In genomic region chr13:45492538-45492937, GRCh38 we compare ENCODE assay signal across 19 cellular contexts. TPM values are rescaled to one million over a fixed set of nuclear protein-coding genes. Genes with fewer than 3 reads are reported as not detected.
A peak's percentile ranks its signal among the peaks of the same experiment; 100 is the strongest.
DNase-seq lines count a peak whose midpoint lies in the region; ATAC-seq, FAIRE-seq and TF ChIP-seq lines count a peak whose summit lies in the region.
"Had no signal": no experiment of that assay in that cellular context is flagged by ENCODE, and none has a peak within 500 bp of the region (broad histone marks: within the 10 kb centered on the region; RNA-seq: fewer than 3 reads in every experiment).

No MANE protein-coding gene starts in this region.

- H3K36me3 Mint-ChIP-seq in MCF 10A (ENCODE audit: insufficient read depth, unreplicated experiment) = peaks cover 74% of the 10 kb centered on the region

- DNase-seq in mammary epithelial cell (no peak), MCF 10A (ENCODE audit: unreplicated experiment) (no peak), astrocyte of the spinal cord (ENCODE audit: low read depth, low spot score) (peak; percentile 66), foreskin melanocyte (peak; percentile 5), pancreas (no peak), NCI-H2196 (lab: John Stamatoyannopoulos, UW; ENCODE audit: unreplicated experiment) (no peak), PC-3 (no peak)
- DNase-seq: activated B cell treated with CpG ODN at 0.5 μM for 24 hours; activated CD8-positive, alpha-beta memory T cell treated with anti-CD3 and anti-CD28 coated beads for 24 hours; C1 segment of cervical spinal cord; colonic mucosa; left ventricle myocardium superior; NCI-H2107; NCI-H774; T-helper 1 cell had no signal

- H3K27me3 ChIP-seq in mammary epithelial cell (ENCODE audit: insufficient read depth, low read length) (no peaks in the 10 kb centered on the region), pancreas (no peaks in the 10 kb centered on the region), PC-3 (ENCODE audit: low read length) (no peaks in the 10 kb centered on the region)
- H3K27me3 ChIP-seq: colonic mucosa had no signal

- in situ Hi-C loops in mammary epithelial cell (cut with MboI; ENCODE audit: low sequenced_read_pairs in 2 of 2) (loop anchor here in 1 of 2 donors (25.0 kb wide), 1 partner anchor 130 kb away; no protein-coding TSS in a partner anchor), astrocyte of the spinal cord (cut with HindIII; ENCODE audit: low sequenced_read_pairs) (no loop called here)

- TF ChIP-seq CTCF in mammary epithelial cell (conservative IDR thresholded peaks at IDR 0.05 in 1 of 2, IDR thresholded peaks at IDR 0.05 in 1 of 2; ENCODE audit: extremely low read depth in 1 of 2, insufficient read depth in 1 of 2, low read depth in 1 of 2, low read length in 2 of 2) (no peak), MCF 10A (IDR thresholded peaks at IDR 0.05; ENCODE audit: unreplicated experiment) (no peak), astrocyte of the spinal cord (IDR thresholded peaks at IDR 0.05; ENCODE audit: low read depth, low read length) (no peak), pancreas (IDR thresholded peaks at IDR 0.05) (peak in 1 of 4 donors; percentile 6), PC-3 (conservative IDR thresholded peaks at IDR 0.05; ENCODE audit: low read depth, low read length) (no peak)

- H3F3A ChIP-seq in PC-3 (ENCODE audit: low read length, unreplicated experiment) = no peaks in the 10 kb centered on the region

- no peaks in the 10 kb centered on the region for H4K20me1 ChIP-seq in mammary epithelial cell (ENCODE audit: insufficient read depth, low read length)
- no peaks in the 10 kb centered on the region for H4K20me1 ChIP-seq in PC-3 (ENCODE audit: low read length)

- no peaks in the 10 kb centered on the region for H3K9me2 ChIP-seq in PC-3 (replicated peaks; ENCODE audit: low read length)

- POLR2A ChIA-PET in MCF 10A (lab: Yijun Ruan, JAX) = no interaction called here
- POLR2A ChIA-PET in PC-3 (lab: Charles Lee; ENCODE audit: unreplicated experiment) = no interaction called here

- H3K9ac ChIP-seq in mammary epithelial cell (ENCODE audit: insufficient read depth, low read length) (no peak overlapping the region), PC-3 (ENCODE audit: low read length) (no peak overlapping the region)

- CTCF ChIA-PET in mammary epithelial cell (lab: Charles Lee; ENCODE audit: low non-redundant PET) = no interaction called here
- CTCF ChIA-PET in MCF 10A (lab: Yijun Ruan, JAX) = no interaction called here
- CTCF ChIA-PET in PC-3 (lab: Charles Lee) = no interaction called here

- ATAC-seq in pancreas = no peak
- ATAC-seq in HG02763 (IDR thresholded peaks at IDR 0.05; ENCODE audit: unreplicated experiment) = no peak
- no peak for ATAC-seq in PC-3
- ATAC-seq: left ventricle myocardium superior; stimulated activated memory B cell treated with anti-CD40 and anti-IgM and Interleukin-4, amounts not matched to agents 10 μg/mL and 1 μg/mL and 100 μg/mL, for 72 hours had no signal

- no peak for FAIRE-seq in pancreas (lab: Jason Lieb, UNC)

- H3K4me1 ChIP-seq in mammary epithelial cell (ENCODE audit: insufficient read depth, low read length) (peaks cover 3% of the 10 kb centered on the region), pancreas (no peaks in the 10 kb centered on the region), PC-3 (ENCODE audit: insufficient read depth, low read length) (0 out of 2 replicates have a peak, but pooled peaks cover 7% of the 10 kb centered on the region)
- H3K4me1 ChIP-seq: colonic mucosa had no signal

- H2AFZ ChIP-seq in mammary epithelial cell (ENCODE audit: low read depth, low read length) (no peak overlapping the region), PC-3 (ENCODE audit: low read length) (no peak overlapping the region)

- WGBS in mammary epithelial cell (ENCODE audit: low coverage, missing lambda C conversion rate) = 85% methylated on average over 1 of the region's 1 CpG
- whole genome bisulfite sequencing in pancreas, 2 donors = 92 to 96% methylated on average over 1 of the region's 1 CpG

- H3K4me1 Mint-ChIP-seq in MCF 10A (ENCODE audit: insufficient read depth, unreplicated experiment) = no peaks in the 10 kb centered on the region
- H3K4me1 Mint-ChIP-seq: activated B cell treated with CpG ODN at 0.5 μM for 24 hours; stimulated activated memory B cell treated with anti-CD40 and anti-IgM and Interleukin-4, amounts not matched to agents 10 μg/mL and 1 μg/mL and 100 μg/mL, for 72 hours had no signal

- no peaks in the 10 kb centered on the region for H3K27me3 Mint-ChIP-seq in MCF 10A (ENCODE audit: insufficient read depth, unreplicated experiment)
- H3K27me3 Mint-ChIP-seq: activated B cell treated with CpG ODN at 0.5 μM for 24 hours; stimulated activated memory B cell treated with anti-CD40 and anti-IgM and Interleukin-4, amounts not matched to agents 10 μg/mL and 1 μg/mL and 100 μg/mL, for 72 hours; type B pancreatic cell had no signal

- dilution Hi-C loops in mammary epithelial cell (cut with HindIII; ENCODE audit: low sequenced_read_pairs) = no loop called here

- H3K36me3 ChIP-seq in mammary epithelial cell (ENCODE audit: insufficient read depth, low read length) (peaks cover 35% of the 10 kb centered on the region), pancreas (peaks cover 0 to 63% (median 5%) of the 10 kb centered on the region in 3 donors), PC-3 (ENCODE audit: low read depth, low read length) (peaks cover 10% of the 10 kb centered on the region)

- H3K4me3 ChIP-seq in mammary epithelial cell (replicated peaks in 1 of 3; ENCODE audit: insufficient read depth in 1 of 3, low read depth in 2 of 3, low read length in 3 of 3) = no peak overlapping the region
- no peak overlapping the region for H3K4me3 ChIP-seq in astrocyte of the spinal cord (ENCODE audit: low read depth, low read length)
- H3K4me3 ChIP-seq in pancreas = no peak overlapping the region
- H3K4me3 ChIP-seq in PC-3 (ENCODE audit: low read length) = no peak overlapping the region
- H3K4me3 ChIP-seq: colonic mucosa had no signal

- peak overlapping the region; percentile 47 for H3K4me2 ChIP-seq in mammary epithelial cell (ENCODE audit: insufficient read depth, low read depth, low read length)
- H3K4me2 ChIP-seq in PC-3 (ENCODE audit: low read length) = no peak overlapping the region

- BruUV-seq in mammary epithelial cell (replicated peaks; lab: Mats Ljungman, UMichigan) = no TSS peak
- no TSS peak for BruUV-seq in MCF 10A (replicated peaks; lab: Mats Ljungman, UMichigan)
- no TSS peak for BruUV-seq in PC-3 (replicated peaks; lab: Mats Ljungman, UMichigan)

- H3K4me3 Mint-ChIP-seq in MCF 10A (ENCODE audit: unreplicated experiment) = no peak overlapping the region
- H3K4me3 Mint-ChIP-seq: activated B cell treated with CpG ODN at 0.5 μM for 24 hours; stimulated activated memory B cell treated with anti-CD40 and anti-IgM and Interleukin-4, amounts not matched to agents 10 μg/mL and 1 μg/mL and 100 μg/mL, for 72 hours; type B pancreatic cell had no signal

- peaks cover 5% of the 10 kb centered on the region for H3K79me2 ChIP-seq in mammary epithelial cell (ENCODE audit: insufficient read depth, low read length)
- no peaks in the 10 kb centered on the region for H3K79me2 ChIP-seq in PC-3 (ENCODE audit: low read length)

- no peaks in the 10 kb centered on the region for H3K9me3 Mint-ChIP-seq in MCF 10A (ENCODE audit: unreplicated experiment)
- H3K9me3 Mint-ChIP-seq: activated B cell treated with CpG ODN at 0.5 μM for 24 hours; stimulated activated memory B cell treated with anti-CD40 and anti-IgM and Interleukin-4, amounts not matched to agents 10 μg/mL and 1 μg/mL and 100 μg/mL, for 72 hours; type B pancreatic cell had no signal

- intact Hi-C loops in mammary epithelial cell (cut with micrococcal nuclease) = no loop called here
- intact Hi-C loops in MCF 10A (cut with micrococcal nuclease) = no loop called here
- intact Hi-C loops in pancreas (cut with DNase I) = no loop called here
- intact Hi-C loops in PC-3 (cut with micrococcal nuclease) = no loop called here

- H3K9me3 ChIP-seq in mammary epithelial cell (replicated peaks; ENCODE audit: insufficient read depth, low read length) = no peaks in the 10 kb centered on the region
- no peaks in the 10 kb centered on the region for H3K9me3 ChIP-seq in pancreas
- H3K9me3 ChIP-seq in PC-3 (ENCODE audit: low read length) = no peaks in the 10 kb centered on the region
- H3K9me3 ChIP-seq: colonic mucosa had no signal

- no peak overlapping the region for H3K27ac Mint-ChIP-seq in MCF 10A (ENCODE audit: low read depth, unreplicated experiment)
- H3K27ac Mint-ChIP-seq: activated B cell treated with CpG ODN at 0.5 μM for 24 hours; stimulated activated memory B cell treated with anti-CD40 and anti-IgM and Interleukin-4, amounts not matched to agents 10 μg/mL and 1 μg/mL and 100 μg/mL, for 72 hours; type B pancreatic cell had no signal

- peak overlapping the region; percentile 60 for H3K27ac ChIP-seq in mammary epithelial cell (ENCODE audit: insufficient read depth, low read depth, low read length)
- no peak overlapping the region for H3K27ac ChIP-seq in pancreas
- H3K27ac ChIP-seq in PC-3 (ENCODE audit: low read length) = no peak overlapping the region
- H3K27ac ChIP-seq: 22Rv1, colonic mucosa had no signal

RNA-seq across cellular contexts. Expression of gene COG3, which starts 27.8 kb away (rescaled TPM):
- 10 to 100 TPM; 35.7 to 39.0 TPM for total RNA-seq in mammary epithelial cell
- polyA plus RNA-seq in mammary epithelial cell = 17.0 TPM
- polyA minus RNA-seq in mammary epithelial cell = 20.1 TPM
- 42.8 and 44.1 TPM in 2 replicates for total RNA-seq in MCF 10A (2022)
- 10 to 100 TPM; 16.4 to 19.9 (median 18.7) TPM for total RNA-seq in pancreas
- polyA plus RNA-seq in pancreas = 10 to 100 TPM; 15.0 to 19.4 TPM
- 28.8 and 30.8 TPM in 2 replicates for total RNA-seq in PC-3 (2014; rRNA removed)

Comparison
In these comparisons a context has a peak if more than half of its experiments do, and no peak if none do; other contexts are left out.
1. DNase-seq: peak in astrocyte of the spinal cord (single experiment) and foreskin melanocyte (single experiment); none in mammary epithelial cell (single experiment), MCF 10A (single experiment), pancreas (0 of 6), NCI-H2196 (single experiment) and PC-3 (single experiment).